ENCODE assay signal across 1 cellular context in genomic region chr15:63444607-63445006, GRCh38.
A peak's percentile ranks its signal among the peaks of the same experiment; 100 is the strongest.
TF ChIP-seq lines count a peak whose summit lies in the region.

No MANE protein-coding gene starts in this region.

TF ChIP-seq in liver, 16 proteins besides CTCF, POLR2A, EP300 and RAD21 (continued from another document):
- peak in 1 of 2 donors; percentile 63 for TF ChIP-seq JUND (IDR thresholded peaks at IDR 0.05)
